In genomic region chr3:45591547-45591912, GRCh38 we compare ENCODE assay signal across 23 cellular contexts. TPM values are rescaled to one million over a fixed set of nuclear protein-coding genes. Genes with fewer than 3 reads are reported as not detected.
DNase-seq lines count a peak whose midpoint lies in the region; ATAC-seq, FAIRE-seq and TF ChIP-seq lines count a peak whose summit lies in the region.
"Had no signal": no experiment of that assay in that cellular context is flagged by ENCODE, and none has a peak within 500 bp of the region (broad histone marks: within the 10 kb centered on the region; RNA-seq: fewer than 3 reads in every experiment).

No MANE protein-coding gene starts in this region.

- no peaks in the 10 kb centered on the region for H3K27me3 Mint-ChIP-seq in CD4-positive, CD25-positive, alpha-beta regulatory T cell
- H3K27me3 Mint-ChIP-seq: B cell; CD4-positive, alpha-beta T cell; CD8-positive, alpha-beta memory T cell had no signal

- H2BK15ac ChIP-seq in H1 (ENCODE audit: low read length) (no peak overlapping the region), neuronal stem cell (ENCODE audit: low read length) (no peak overlapping the region)

- H2BK20ac ChIP-seq in H1 (ENCODE audit: low read length) = 0 out of 2 replicates have a peak overlapping the region, but pooled peaks have one; percentile 6

- H3K9me3 Mint-ChIP-seq in CD4-positive, CD25-positive, alpha-beta regulatory T cell = no peaks in the 10 kb centered on the region
- H3K9me3 Mint-ChIP-seq: CD4-positive, alpha-beta T cell; CD8-positive, alpha-beta memory T cell had no signal

- H2BK12ac ChIP-seq in H1 (ENCODE audit: low read depth, low read length) = no peak overlapping the region; the same call in 1 of the 2 replicates
- peak overlapping the region; percentile 41 for H2BK12ac ChIP-seq in neuronal stem cell (ENCODE audit: low read length)

- no peak for ATAC-seq in CD4-positive, CD25-positive, alpha-beta regulatory T cell (ENCODE audit: low read depth in 2 of 2)
- ATAC-seq in gastrocnemius medialis = no peak
- ATAC-seq: GM12878, HCT116 had no signal

- H3K18ac ChIP-seq in H1 (ENCODE audit: extremely low read depth, low read length) (no peak overlapping the region), neuronal stem cell (ENCODE audit: low read length) (no peak overlapping the region)

- peaks cover 7% of the 10 kb centered on the region; the same call in 1 of the 2 replicates for H3K23me2 ChIP-seq in H1 (ENCODE audit: low read depth, low read length)

- intact Hi-C loops in gastrocnemius medialis (cut with DNase I; ENCODE audit: low total_unique reads) = no loop called here

- H3K4me3 Mint-ChIP-seq in CD4-positive, CD25-positive, alpha-beta regulatory T cell = peak overlapping the region in 2 of 4 donors; percentile 41 to 66
- H3K4me3 Mint-ChIP-seq: H9 had no signal

- H2BK120ac ChIP-seq in H1 (replicated peaks; ENCODE audit: low read depth, low read length) (no peak overlapping the region), neuronal stem cell (ENCODE audit: low read depth, low read length) (no peak overlapping the region)

- peaks cover 10 to 47% (median 19%) of the 10 kb centered on the region in 4 donors for H3K4me1 Mint-ChIP-seq in CD4-positive, CD25-positive, alpha-beta regulatory T cell

- peak overlapping the region; percentile 73 for H3K27ac ChIP-seq in CD4-positive, CD25-positive, alpha-beta regulatory T cell (ENCODE audit: insufficient read depth, low read length, poor library complexity, severe bottlenecking)
- H3K27ac ChIP-seq in H1 (ENCODE audit: low read depth, low read length) (no peak overlapping the region), neuronal stem cell (replicated peaks; ENCODE audit: low read length) (no peak overlapping the region), gastrocnemius medialis (no peak overlapping the region)
- H3K27ac ChIP-seq: 22Rv1, BLaER1, C4-2B, GM23248 had no signal

- H3K4ac ChIP-seq in H1 (replicated peaks; ENCODE audit: insufficient read length, low read depth, low read length) (no peak overlapping the region), neuronal stem cell (ENCODE audit: low read length) (no peak overlapping the region)

- H3K9ac ChIP-seq in H1 (replicated peaks in 1 of 4; ENCODE audit: extremely low read depth in 1 of 4, low read depth in 3 of 4, low read length in 3 of 4) (no peak overlapping the region), neuronal stem cell (ENCODE audit: low read depth, low read length, poor library complexity) (no peak overlapping the region)
- H3K9ac ChIP-seq: BLaER1, GM23248 had no signal

- H3K4me2 ChIP-seq in H1 (ENCODE audit: insufficient read depth in 1 of 2, low read depth in 2 of 2, low read length in 2 of 2) (no peak overlapping the region), neuronal stem cell (ENCODE audit: insufficient read depth, low read length, poor library complexity, severe bottlenecking) (no peak overlapping the region)
- H3K4me2 ChIP-seq: BLaER1 had no signal

- in situ Hi-C loops in gastrocnemius medialis (cut with MboI; ENCODE audit: low sequenced_read_pairs in 4 of 4) = loop anchor here in 2 of 4 donors (5.0 to 10.0 kb wide), 2 partner anchors 63 to 66 kb away; no protein-coding TSS in a partner anchor

- no peak overlapping the region for H3K56ac ChIP-seq in H1 (replicated peaks; ENCODE audit: insufficient read length, low read depth, low read length)

- H3K4me3 ChIP-seq in CD4-positive, CD25-positive, alpha-beta regulatory T cell (ENCODE audit: low read depth, low read length) = no peak overlapping the region
- H3K4me3 ChIP-seq in H1 (ENCODE audit: extremely low read depth in 1 of 4, insufficient read depth in 2 of 4, low read depth in 3 of 4, low read length in 4 of 4) (no peak overlapping the region), neuronal stem cell (ENCODE audit: low read length in 2 of 2) (no peak overlapping the region), gastrocnemius medialis (no peak overlapping the region)
- H3K4me3 ChIP-seq: BLaER1, GM12878, GM23248 had no signal

- H2AK5ac ChIP-seq in H1 (ENCODE audit: low read depth, low read length) (no peak overlapping the region), neuronal stem cell (ENCODE audit: low read depth, low read length) (no peak overlapping the region)

- FAIRE-seq in H1 (lab: Jason Lieb, UNC) = no peak
- FAIRE-seq: A204.1, D721Med, GM12878, GM19239 had no signal

- TF ChIP-seq RAD21 in H1 (IDR thresholded peaks at IDR 0.05 in 1 of 2, conservative IDR thresholded peaks at IDR 0.05 in 1 of 2; ENCODE audit: low read depth in 2 of 2, low read length in 2 of 2) = no peak

- H3K27ac Mint-ChIP-seq in CD4-positive, CD25-positive, alpha-beta regulatory T cell = no peak overlapping the region
- H3K27ac Mint-ChIP-seq: H9 had no signal

- no peak for TF ChIP-seq EP300 in H1 (IDR thresholded peaks at IDR 0.05; ENCODE audit: borderline replicate concordance in 1 of 2, low read depth in 2 of 2, low read length in 2 of 2)

- POLR2A ChIA-PET in H1 (lab: Charles Lee; ENCODE audit: partially characterized antibody) = interaction anchor here (0.6 kb wide), 1 partner anchor 86 kb away, joined by 3 read pairs; no protein-coding TSS in a partner anchor

- peaks cover 33% of the 10 kb centered on the region for H3K4me1 ChIP-seq in CD4-positive, CD25-positive, alpha-beta regulatory T cell (ENCODE audit: control insufficient read depth, insufficient read depth, low read length, poor library complexity, severe bottlenecking)
- H3K4me1 ChIP-seq in H1 (replicated peaks in 1 of 4; ENCODE audit: control insufficient read depth in 3 of 4, insufficient read depth in 4 of 4, low read length in 3 of 4) (peaks cover 0 to 20% (median 9%) of the 10 kb centered on the region in 4 experiments; a peak in 6 of 7 replicates), neuronal stem cell (ENCODE audit: control insufficient read depth in 2 of 2, insufficient read depth in 1 of 2, low read depth in 1 of 2, low read length in 2 of 2) (peaks cover 5 to 10% of the 10 kb centered on the region in 2 donors), gastrocnemius medialis (peaks cover 21 to 35% of the 10 kb centered on the region in 2 donors)

- TF ChIP-seq POLR2A in H1 (IDR thresholded peaks at IDR 0.05; ENCODE audit: control extremely low read depth in 1 of 2, low read depth in 2 of 2, low read length in 2 of 2) (no peak), gastrocnemius medialis (IDR thresholded peaks at IDR 0.05) (no peak)

- CTCF ChIA-PET in H1 (lab: Charles Lee; ENCODE audit: partially characterized antibody) = interaction anchor here (0.8 to 3.5 kb wide), 11 partner anchors 8 to 81 kb away, joined by 3 to 23 read pairs (median 5); no protein-coding TSS in a partner anchor

- H3K79me2 ChIP-seq in H1 (ENCODE audit: control insufficient read depth in 1 of 2, insufficient read depth in 2 of 2, low read length in 2 of 2) = peaks cover 0 to 18% of the 10 kb centered on the region in 2 experiments; a peak in 2 of 4 replicates

- H3K79me1 ChIP-seq in H1 (ENCODE audit: low read depth, low read length) (peaks cover 16% of the 10 kb centered on the region), neuronal stem cell (ENCODE audit: low read depth, low read length) (peaks cover 2% of the 10 kb centered on the region)

- H4K91ac ChIP-seq in H1 (replicated peaks; ENCODE audit: insufficient read length, low read length) (no peak overlapping the region), neuronal stem cell (ENCODE audit: low read depth, low read length, poor library complexity) (no peak overlapping the region)

- no peaks in the 10 kb centered on the region for H3K36me3 ChIP-seq in CD4-positive, CD25-positive, alpha-beta regulatory T cell (ENCODE audit: control insufficient read depth, insufficient read depth, low read length)
- H3K36me3 ChIP-seq in H1 (ENCODE audit: control insufficient read depth in 2 of 4, insufficient read depth in 4 of 4, low read length in 3 of 4) (no peaks in the 10 kb centered on the region), neuronal stem cell (replicated peaks in 1 of 2; ENCODE audit: control insufficient read depth in 2 of 2, insufficient read depth in 2 of 2, low read length in 2 of 2) (no peaks in the 10 kb centered on the region), gastrocnemius medialis (no peaks in the 10 kb centered on the region)
- H3K36me3 ChIP-seq: BLaER1 had no signal

- no peak overlapping the region; the same call in 1 of the 2 replicates for H4K8ac ChIP-seq in H1 (ENCODE audit: extremely low read depth, insufficient read depth, low read length)
- no peak overlapping the region for H4K8ac ChIP-seq in neuronal stem cell (ENCODE audit: low read depth, low read length)

- H2BK5ac ChIP-seq in H1 (ENCODE audit: low read depth, low read length) = no peak overlapping the region
- H2BK5ac ChIP-seq in neuronal stem cell (ENCODE audit: low read length) = no peak overlapping the region

- H3K36me3 Mint-ChIP-seq in CD4-positive, CD25-positive, alpha-beta regulatory T cell = no peaks in the 10 kb centered on the region

- H3K27me3 ChIP-seq in CD4-positive, CD25-positive, alpha-beta regulatory T cell (ENCODE audit: control insufficient read depth, insufficient read depth, low read length) = no peaks in the 10 kb centered on the region
- H3K27me3 ChIP-seq in H1 (replicated peaks in 1 of 4; ENCODE audit: control insufficient read depth in 3 of 4, extremely low read depth in 1 of 4, insufficient read depth in 3 of 4, low read length in 3 of 4) (no peaks in the 10 kb centered on the region; a peak in 2 of 7 replicates), neuronal stem cell (ENCODE audit: control insufficient read depth in 3 of 3, insufficient read depth in 3 of 3, low read depth in 1 of 3, low read length in 3 of 3) (no peaks in the 10 kb centered on the region), gastrocnemius medialis (no peaks in the 10 kb centered on the region)
- H3K27me3 ChIP-seq: BLaER1 had no signal

- H3K23ac ChIP-seq in H1 (ENCODE audit: insufficient read length) (no peak overlapping the region), neuronal stem cell (ENCODE audit: low read depth, low read length, poor library complexity) (no peak overlapping the region)

- WGBS in H1 (ENCODE audit: extremely low coverage in 1 of 2, insufficient coverage in 1 of 2, insufficient read length in 1 of 2, insufficient replicate concordance in 2 of 2, low coverage in 1 of 2, low lambda C conversion rate in 2 of 2, missing lambda C conversion rate in 1 of 2), 2 experiments = 86% methylated on average over 3 of the region's 4 CpGs; no CpG with 5 or more reads in 1 of the 2 experiments
- no CpG with 5 or more reads among the region's 4 CpGs for WGBS in neuronal stem cell (ENCODE audit: extremely low coverage in 2 of 2, insufficient read length in 2 of 2, insufficient replicate concordance in 1 of 2), 2 donors

- no peaks in the 10 kb centered on the region for H3K9me3 ChIP-seq in CD4-positive, CD25-positive, alpha-beta regulatory T cell (ENCODE audit: control insufficient read depth in 2 of 2, low read length in 2 of 2)
- H3K9me3 ChIP-seq in H1 (ENCODE audit: insufficient read depth in 2 of 2, low read depth in 1 of 2, low read length in 1 of 2) (peaks cover 7 to 11% of the 10 kb centered on the region in 2 experiments; a peak in 2 of 4 replicates), neuronal stem cell (replicated peaks in 1 of 2; ENCODE audit: control insufficient read depth in 2 of 2, insufficient read depth in 1 of 2, low read depth in 1 of 2, low read length in 2 of 2) (peaks cover 0 to 13% of the 10 kb centered on the region in 2 donors), gastrocnemius medialis (no peaks in the 10 kb centered on the region)

- H4K20me1 ChIP-seq in H1 (replicated peaks in 1 of 2; ENCODE audit: control insufficient read depth in 1 of 2, insufficient read depth in 2 of 2, low read length in 2 of 2) = peaks cover 3 to 8% of the 10 kb centered on the region in 2 experiments

- H3K14ac ChIP-seq in H1 (ENCODE audit: insufficient read length) (no peak overlapping the region), neuronal stem cell (ENCODE audit: low read length) (no peak overlapping the region)

- H2AFZ ChIP-seq in H1 (ENCODE audit: low read length) (no peak overlapping the region), neuronal stem cell (ENCODE audit: low read length) (no peak overlapping the region)
- H2AFZ ChIP-seq: GM23248 had no signal

- DNase-seq in CD4-positive, CD25-positive, alpha-beta regulatory T cell = no peak
- DNase-seq in H1 (ENCODE audit: low read depth in 1 of 2, low spot score in 2 of 2) (no peak), neuronal stem cell (ENCODE audit: low spot score) (no peak), HUDEP-2 (lab: John Stamatoyannopoulos, UW; ENCODE audit: unreplicated experiment in 76 of 76) (no peak), NCI-H2227 (lab: John Stamatoyannopoulos, UW; ENCODE audit: unreplicated experiment) (no peak), gastrocnemius medialis (no peak)
- DNase-seq: CD4-positive, alpha-beta T cell; CD8-positive, alpha-beta memory T cell; DMS 273 treated with DMSO at 0.1 percent for 48 hours; DMS79; EL; GDM1; GM23248; H9 had no signal

- H4K5ac ChIP-seq in H1 (ENCODE audit: insufficient read length, low read depth, low read length) = no peak overlapping the region

- TF ChIP-seq CTCF in H1 (IDR thresholded peaks at IDR 0.05; ENCODE audit: control extremely low read depth in 1 of 3, insufficient read depth in 1 of 3, low read depth in 1 of 3, low read length in 3 of 3) (no peak), gastrocnemius medialis (IDR thresholded peaks at IDR 0.05 in 4 of 5, conservative IDR thresholded peaks at IDR 0.05 in 1 of 5) (no peak)

RNA-seq across cellular contexts. Expression of gene LIMD1, which starts 3.0 kb away (rescaled TPM):
- 46.3 TPM for total RNA-seq in CD4-positive, CD25-positive, alpha-beta regulatory T cell
- 10 to 100 TPM in 1 of 4 donors, 1 to 10 TPM in 3; 7.1 to 12.9 (median 8.2) TPM for polyA plus RNA-seq in CD4-positive, CD25-positive, alpha-beta regulatory T cell
- total RNA-seq in H1 (2021; fragmentation: NEBNext Ultra II Directional; extraction: Animal tissue kit (Norgen Biotek cat#: 25700)) = 29.7 and 33.6 TPM in 2 replicates
- polyA plus RNA-seq in H1 (2011; rRNA removed) = 11.4 and 13.5 TPM in 2 replicates
- 12.3 TPM for polyA plus RNA-seq in H1 (2011; cell fraction: cytosol; rRNA removed)
- 28.9 TPM for polyA plus RNA-seq in H1 (2011; cell fraction: nucleus; rRNA removed)
- 11.8 to 21.0 TPM (median 15.1 TPM) in 4 replicates for polyA plus RNA-seq in H1 (2012, experiment 1 of 2)
- polyA plus RNA-seq in H1 (2012, experiment 2 of 2) = 6.2 TPM
- polyA plus RNA-seq in H1 (2013, experiment 1 of 2) = 9.1 TPM
- 8.6 TPM for polyA plus RNA-seq in H1 (2013, experiment 2 of 2)
- polyA minus RNA-seq in H1 (2011; rRNA and poly(A)+ RNA removed) = 59.1 and 59.3 TPM in 2 replicates
- polyA minus RNA-seq in H1 (2011; cell fraction: cytosol; rRNA and poly(A)+ RNA removed) = 23.7 TPM
- 26.6 TPM for polyA minus RNA-seq in H1 (2011; cell fraction: nucleus; rRNA and poly(A)+ RNA removed)
- 5.5 TPM for polyA plus RNA-seq in neuronal stem cell (2013, experiment 1 of 2)
- polyA plus RNA-seq in neuronal stem cell (2013, experiment 2 of 2) = 5.7 TPM
- 10 to 100 TPM; 19.3 to 56.6 (median 27.1) TPM for total RNA-seq in gastrocnemius medialis
